Comparison of ENCODE assay signal across 9 cellular contexts in genomic region chr12:113439606-113440030, GRCh38. TPM values are rescaled to one million over a fixed set of nuclear protein-coding genes. Genes with fewer than 3 reads are reported as not detected.
DNase-seq lines count a peak whose midpoint lies in the region; ATAC-seq and TF ChIP-seq lines count a peak whose summit lies in the region.
"Had no signal": no experiment of that assay in that cellular context is flagged by ENCODE, and none has a peak within 500 bp of the region (broad histone marks: within the 10 kb centered on the region; RNA-seq: fewer than 3 reads in every experiment).

No MANE protein-coding gene starts in this region.

- no peak for ATAC-seq in gastrocnemius medialis
- ATAC-seq in HG02885 (IDR thresholded peaks at IDR 0.05; ENCODE audit: poor library complexity, unreplicated experiment): no peak
- ATAC-seq in GM21390 (IDR thresholded peaks at IDR 0.05; ENCODE audit: unreplicated experiment): no peak

- no TSS peak for BruUV-seq in Caco-2 (replicated peaks; lab: Mats Ljungman, UMichigan)

- H3K4me1 ChIP-seq in Caco-2 (no peaks in the 10 kb centered on the region), gastrocnemius medialis (no peaks in the 10 kb centered on the region)

- H3K36me3 Mint-ChIP-seq in Caco-2 (ENCODE audit: insufficient read depth, unreplicated experiment) (no peaks in the 10 kb centered on the region), HFFc6 (ENCODE audit: low read depth) (no peaks in the 10 kb centered on the region)

- intact Hi-C loops in Caco-2 (cut with micrococcal nuclease; ENCODE audit: unreplicated experiment): loop anchor here (1.0 kb wide), 1 partner anchor 473 kb away; no protein-coding TSS in a partner anchor
- intact Hi-C loops in gastrocnemius medialis (cut with DNase I; ENCODE audit: low total_unique reads): no loop called here

- no peak overlapping the region for H3K27ac Mint-ChIP-seq in Caco-2 (ENCODE audit: unreplicated experiment)
- no peak overlapping the region for H3K27ac Mint-ChIP-seq in HFFc6

- peak; percentile 81 to 87 for TF ChIP-seq CTCF in Caco-2 (IDR thresholded peaks at IDR 0.05; ENCODE audit: insufficient read depth in 1 of 2, low read depth in 1 of 2, low read length in 1 of 2, severe bottlenecking in 1 of 2, unreplicated experiment in 1 of 2)
- TF ChIP-seq CTCF in HFFc6 (IDR thresholded peaks at IDR 0.05): peak; percentile 82
- peak; percentile 77 for TF ChIP-seq CTCF in fibroblast of villous mesenchyme (IDR thresholded peaks at IDR 0.05; ENCODE audit: insufficient read depth, low read depth, low read length)
- TF ChIP-seq CTCF in gastrocnemius medialis (IDR thresholded peaks at IDR 0.05 in 4 of 5, conservative IDR thresholded peaks at IDR 0.05 in 1 of 5): peak in 3 of 5 experiments; percentile 18 to 43 (median 24)

- H3K36me3 ChIP-seq in Caco-2 (ENCODE audit: control insufficient read depth, insufficient read depth, low read length) (no peaks in the 10 kb centered on the region), gastrocnemius medialis (no peaks in the 10 kb centered on the region)

- H3K4me3 Mint-ChIP-seq in Caco-2 (ENCODE audit: unreplicated experiment): no peak overlapping the region
- H3K4me3 Mint-ChIP-seq in HFFc6: no peak overlapping the region

- DNase-seq in Caco-2 (peak; percentile 68 to 73), HFFc6 (peak; percentile 30), RPMI8226 (peak; percentile 40), fibroblast of villous mesenchyme (ENCODE audit: low read depth) (peak; percentile 31), gastrocnemius medialis (no peak), germinal center (ENCODE audit: low spot score) (no peak)

- no peaks in the 10 kb centered on the region for H3K9me3 ChIP-seq in Caco-2
- no peaks in the 10 kb centered on the region for H3K9me3 ChIP-seq in gastrocnemius medialis

- in situ Hi-C loops in gastrocnemius medialis (cut with MboI; ENCODE audit: low sequenced_read_pairs in 4 of 4): loop anchor here in 1 of 4 donors (25.0 kb wide), 1 partner anchor 127 kb away; no protein-coding TSS in a partner anchor

- H3K27me3 Mint-ChIP-seq in Caco-2 (ENCODE audit: insufficient read depth, unreplicated experiment) (no peaks in the 10 kb centered on the region), HFFc6 (ENCODE audit: insufficient read depth) (peaks cover 5% of the 10 kb centered on the region)

- CTCF ChIA-PET in Caco-2 (lab: Charles Lee): interaction anchor here (0.8 kb wide), 1 partner anchor 354 kb away, joined by 3 read pairs; no protein-coding TSS in a partner anchor

- H3K4me3 ChIP-seq in Caco-2 (ENCODE audit: low read depth, low read length): no peak overlapping the region
- no peak overlapping the region for H3K4me3 ChIP-seq in fibroblast of villous mesenchyme (ENCODE audit: low read depth, low read length)
- no peak overlapping the region for H3K4me3 ChIP-seq in gastrocnemius medialis

- H3K27me3 ChIP-seq in Caco-2 (replicated peaks; ENCODE audit: control insufficient read depth, insufficient read depth, low read length) (no peaks in the 10 kb centered on the region; the same call in 1 of the 2 replicates), gastrocnemius medialis (peaks cover 0 to 5% (median 0%) of the 10 kb centered on the region in 3 donors)

- H3K4me1 Mint-ChIP-seq in Caco-2 (ENCODE audit: low read depth, unreplicated experiment): peaks cover 6% of the 10 kb centered on the region
- no peaks in the 10 kb centered on the region for H3K4me1 Mint-ChIP-seq in HFFc6 (ENCODE audit: low read depth)

- no peaks in the 10 kb centered on the region for H3K9me3 Mint-ChIP-seq in Caco-2 (ENCODE audit: unreplicated experiment)
- H3K9me3 Mint-ChIP-seq in HFFc6: no peaks in the 10 kb centered on the region

- no peak for TF ChIP-seq POLR2A in gastrocnemius medialis (IDR thresholded peaks at IDR 0.05)

- no peak overlapping the region for H3K27ac ChIP-seq in gastrocnemius medialis

- POLR2A ChIA-PET in Caco-2 (lab: Charles Lee): no interaction called here

RNA-seq across cellular contexts. Expression of gene SDSL, which starts 17.4 kb away (rescaled TPM):
- 4.0 and 4.5 TPM in 2 replicates for total RNA-seq in Caco-2 (2022)
- 10 to 100 TPM in 4 of 6 experiments, 1 to 10 TPM in 2; 8.5 to 11.6 (median 10.4) TPM for total RNA-seq in HFFc6 (2021; fragmentation: NEBNext Ultra II Directional; extraction: Animal tissue kit (Norgen Biotek cat#: 25700))
- 3.5 and 5.2 TPM in 2 replicates for total RNA-seq in fibroblast of villous mesenchyme
- total RNA-seq in gastrocnemius medialis: 1 to 10 TPM in 1 of 4 donors, under 1 TPM in 2, not detected in 1; 0.91 to 1.4 (median 0.98) TPM

RNA-seq across cellular contexts. Expression of gene LHX5, which starts 32.1 kb away (rescaled TPM):
- 0.25 and 0.30 TPM in 2 replicates for total RNA-seq in Caco-2 (2022)
- not detected for total RNA-seq in HFFc6 (2021; fragmentation: NEBNext Ultra II Directional; extraction: Animal tissue kit (Norgen Biotek cat#: 25700))
- total RNA-seq in fibroblast of villous mesenchyme: not detected in 2 replicates
- total RNA-seq in gastrocnemius medialis: not detected
- total RNA-seq: urinary bladder had no signal

RNA-seq across cellular contexts. Expression of gene SDS, which starts 35.9 kb away (rescaled TPM):
- total RNA-seq in Caco-2 (2022) (not detected in 2 replicates), fibroblast of villous mesenchyme (not detected in 2 replicates), gastrocnemius medialis (1 to 10 TPM in 2 of 4 donors, under 1 TPM in 2; 0.34 to 2.4 (median 0.86) TPM)
- total RNA-seq in HFFc6 (2021; fragmentation: NEBNext Ultra II Directional; extraction: Animal tissue kit (Norgen Biotek cat#: 25700)): not detected
- total RNA-seq: urinary bladder had no signal

Comparison
In these comparisons a context has a peak if more than half of its experiments do, and no peak if none do; other contexts are left out.
1. DNase-seq: peak in Caco-2 (2 of 2), HFFc6 (single experiment), RPMI8226 (single experiment) and fibroblast of villous mesenchyme (single experiment); none in gastrocnemius medialis (0 of 2) and germinal center (single experiment).
2. CTCF ChIP-seq: peak in every context shown above with its lines; median percentile 84 in Caco-2; 82 in HFFc6; 77 in fibroblast of villous mesenchyme; 24 in gastrocnemius medialis.